Comparison of ENCODE assay signal across 10 cellular contexts in genomic region chr19:6238643-6239281, GRCh38. TPM values are rescaled to one million over a fixed set of nuclear protein-coding genes. Genes with fewer than 3 reads are reported as not detected.
DNase-seq lines count a peak whose midpoint lies in the region; ATAC-seq and TF ChIP-seq lines count a peak whose summit lies in the region.
"Had no signal": no experiment of that assay in that cellular context is flagged by ENCODE, and none has a peak within 500 bp of the region (broad histone marks: within the 10 kb centered on the region; RNA-seq: fewer than 3 reads in every experiment).

No MANE protein-coding gene starts in this region.

- H3K36me3 ChIP-seq in MG63 (no peaks in the 10 kb centered on the region), muscle layer of duodenum (ENCODE audit: control insufficient read depth in 1 of 2, insufficient read depth in 2 of 2, low read length in 2 of 2) (no peaks in the 10 kb centered on the region)
- H3K36me3 ChIP-seq: HAP-1 had no signal

- no peak overlapping the region for H3K4me3 ChIP-seq in AG04450 (ENCODE audit: low read depth, low read length)
- no peak overlapping the region for H3K4me3 ChIP-seq in MG63
- no peak overlapping the region for H3K4me3 ChIP-seq in choroid plexus epithelial cell (ENCODE audit: low read depth, low read length)
- H3K4me3 ChIP-seq in muscle layer of duodenum (ENCODE audit: low read depth in 1 of 2, low read length in 2 of 2), result no peak overlapping the region
- H3K4me3 ChIP-seq: HAP-1 had no signal

- H3K27ac ChIP-seq in AG04450 (ENCODE audit: low read depth, low read length) (peak overlapping the region; percentile 47), muscle layer of duodenum (ENCODE audit: low read length) (peak overlapping the region; percentile 39)

- H3K27me3 ChIP-seq in AG04450 (ENCODE audit: control insufficient read depth, insufficient read depth, low read length), result no peaks in the 10 kb centered on the region
- H3K27me3 ChIP-seq in MG63, result no peaks in the 10 kb centered on the region
- no peaks in the 10 kb centered on the region for H3K27me3 ChIP-seq in muscle layer of duodenum (ENCODE audit: low read depth, low read length)

- DNase-seq in AG04450 (ENCODE audit: low read depth, low spot score) (no peak), MG63 (peak; percentile 28), choroid plexus epithelial cell (ENCODE audit: low read depth) (peak; percentile 58)
- DNase-seq: NCI-H1048 had no signal

- ATAC-seq in GM18909 (IDR thresholded peaks at IDR 0.05; ENCODE audit: poor library complexity, unreplicated experiment), result no peak
- ATAC-seq in HG02852 (IDR thresholded peaks at IDR 0.05; ENCODE audit: unreplicated experiment), result no peak
- no peak for ATAC-seq in GM21786 (IDR thresholded peaks at IDR 0.05; ENCODE audit: unreplicated experiment)
- ATAC-seq in GM21526 (IDR thresholded peaks at IDR 0.05; ENCODE audit: low FRiP score, unreplicated experiment), result no peak

- POLR2A ChIA-PET in AG04450 (lab: Yijun Ruan, JAX), result interaction anchor here (0.7 kb wide), 1 partner anchor 128 kb away, joined by 3 read pairs; no protein-coding TSS in a partner anchor

- peaks cover 7 to 76% of the 10 kb centered on the region in 2 donors for H3K4me1 ChIP-seq in muscle layer of duodenum (ENCODE audit: control insufficient read depth in 1 of 2, insufficient read depth in 2 of 2, low read length in 2 of 2)
- H3K4me1 ChIP-seq: HAP-1 had no signal

- H3K9me3 ChIP-seq in AG04450 (ENCODE audit: control insufficient read depth, insufficient read depth, low read length) (no peaks in the 10 kb centered on the region; the same call in 1 of the 2 replicates), MG63 (no peaks in the 10 kb centered on the region), muscle layer of duodenum (ENCODE audit: control insufficient read depth in 1 of 2, low read length in 2 of 2) (no peaks in the 10 kb centered on the region)
- H3K9me3 ChIP-seq: HAP-1 had no signal

- TF ChIP-seq CTCF in AG04450 (IDR thresholded peaks at IDR 0.05; ENCODE audit: low read depth, low read length) (no peak), choroid plexus epithelial cell (conservative IDR thresholded peaks at IDR 0.05; ENCODE audit: low read depth, low read length) (no peak)

- CTCF ChIA-PET in AG04450 (lab: Charles Lee), result interaction anchor here (1.5 kb wide), 1 partner anchor 20 kb away, joined by 12 read pairs; no protein-coding TSS in a partner anchor

RNA-seq across cellular contexts. Expression of gene MLLT1, which starts 41.0 kb away (rescaled TPM):
- polyA plus RNA-seq in AG04450 (2011; rRNA removed), result 12.3 and 15.3 TPM in 2 replicates
- polyA minus RNA-seq in AG04450 (2011; rRNA and poly(A)+ RNA removed), result 17.5 and 18.0 TPM in 2 replicates
- 3.0 and 6.5 TPM in 2 replicates for total RNA-seq in MG63 (2014; rRNA removed; shearing (Covaris generic); ENCODE audit: low replicate concordance)
